In genomic region chr7:65444211-65444842, GRCh38 we compare ENCODE assay signal across 38 cellular contexts.
"Had no signal": no experiment of that assay in that cellular context is flagged by ENCODE, and none has a peak within 500 bp of the region (broad histone marks: within the 10 kb centered on the region; RNA-seq: fewer than 3 reads in every experiment).

No MANE protein-coding gene starts in this region.

- H3K27me3 ChIP-seq: adrenal gland, breast epithelium, cardiac muscle cell had no signal

- H3K36me3 Mint-ChIP-seq: activated CD4-positive, alpha-beta memory T cell treated with anti-CD3 and anti-CD28 coated beads for 36 hours; activated naive CD4-positive, alpha-beta T cell treated with anti-CD3 and anti-CD28 coated beads, Interleukin-2, amount 50 U/mL, for 72 hours; activated naive CD8-positive, alpha-beta T cell treated with anti-CD3 and anti-CD28 coated beads for 36 hours; brain had no signal

- H3K27ac ChIP-seq: adrenal gland, breast epithelium, cardiac muscle cell, VCaP had no signal

- H3K4me1 Mint-ChIP-seq: activated CD4-positive, alpha-beta T cell treated with anti-CD3 and anti-CD28 coated beads, Interleukin-2, amount 10 ng/mL, durations not matched to agents 24 days and 14 days; activated T-helper 17 cell treated with anti-CD3 and anti-CD28 coated beads, Interleukin-2, amount 50 U/mL, for 72 hours; brain had no signal

- H3K9me3 Mint-ChIP-seq: activated CD4-positive, alpha-beta memory T cell treated with anti-CD3 and anti-CD28 coated beads for 36 hours; activated CD8-positive, alpha-beta T cell treated with anti-CD3 and anti-CD28 coated beads for 36 hours; activated naive CD4-positive, alpha-beta T cell treated with anti-CD3 and anti-CD28 coated beads for 36 hours; activated T-helper 17 cell treated with anti-CD3 and anti-CD28 coated beads, Interleukin-2, amount 50 U/mL, for 72 hours had no signal

- H3K27me3 Mint-ChIP-seq: activated B cell treated with CpG ODN at 0.5 μM for 24 hours; activated CD4-positive, alpha-beta T cell treated with anti-CD3 and anti-CD28 coated beads, Interleukin-2, amount 10 ng/mL, durations not matched to agents 24 days and 14 days; activated naive CD8-positive, alpha-beta T cell treated with anti-CD3 and anti-CD28 coated beads for 36 hours; activated T-helper 17 cell treated with anti-CD3 and anti-CD28 coated beads, Interleukin-2, amount 50 U/mL, for 72 hours; brain had no signal

- H3K27ac Mint-ChIP-seq: activated B cell treated with CpG ODN at 0.5 μM for 24 hours; activated CD4-positive, alpha-beta memory T cell treated with anti-CD3 and anti-CD28 coated beads for 36 hours; activated CD4-positive, alpha-beta T cell treated with anti-CD3 and anti-CD28 coated beads, Interleukin-2, amount 10 ng/mL, durations not matched to agents 24 days and 14 days; activated CD8-positive, alpha-beta T cell treated with anti-CD3 and anti-CD28 coated beads for 36 hours; activated naive CD4-positive, alpha-beta T cell treated with anti-CD3 and anti-CD28 coated beads for 36 hours; activated naive CD4-positive, alpha-beta T cell treated with anti-CD3 and anti-CD28 coated beads, Interleukin-2, amount 50 U/mL, for 72 hours; activated naive CD8-positive, alpha-beta T cell treated with anti-CD3 and anti-CD28 coated beads for 36 hours; activated T-cell treated with anti-CD3 and anti-CD28 coated beads, Interleukin-2, amount 50 U/mL, for 72 hours; activated T-helper 1 cell treated with anti-CD3 and anti-CD28 coated beads, Interleukin-12 subunit alpha, Interleukin-12 subunit beta, Interleukin-2, Interleukin-4 antibody, amounts not matched to agents 30 ng/mL and 10 ng/mL and 1 ng/mL, durations not matched to agents 14 hours and 24 hours and 36 hours; activated T-helper 17 cell treated with anti-CD3 and anti-CD28 coated beads, Interleukin-2, amount 50 U/mL, for 72 hours; brain; T-helper 1 cell treated with Interleukin-12 subunit alpha and Interleukin-12 subunit beta and Interleukin-4 antibody, amounts not matched to agents 30 μg/mL and 1 μg/mL, for 36 hours; T-helper 2 cell treated with Interferon-gamma antibody and Interleukin-4, amounts not matched to agents 5 μg/mL and 100 μg/mL, for 36 hours had no signal

- DNase-seq: activated B cell treated with CpG ODN at 0.5 μM for 24 hours; activated CD4-positive, alpha-beta memory T cell treated with anti-CD3 and anti-CD28 coated beads for 36 hours; activated CD4-positive, alpha-beta T cell treated with anti-CD3 and anti-CD28 coated beads for 4 hours; activated CD4-positive, alpha-beta T cell treated with anti-CD3 and anti-CD28 coated beads, Interleukin-2, amount 10 ng/mL, durations not matched to agents 24 days and 14 days; activated CD4-positive, alpha-beta T cell treated with anti-CD3 and anti-CD28 coated beads, Interleukin-2, amount 50 U/mL, for 1 hour; activated CD4-positive, alpha-beta T cell treated with anti-CD3 and anti-CD28 coated beads, Interleukin-2, amount 50 U/mL, for 4 hours; activated CD4-positive, CD25-positive, alpha-beta regulatory T cell treated with anti-CD3 and anti-CD28 coated beads, Interleukin-2, amount 50 U/mL, for 72 hours; activated CD8-positive, alpha-beta memory T cell treated with anti-CD3 and anti-CD28 coated beads, Interleukin-2, amount 50 U/mL, for 4 hours; activated CD8-positive, alpha-beta T cell treated with anti-CD3 and anti-CD28 coated beads for 36 hours; activated effector memory CD4-positive, alpha-beta T cell treated with anti-CD3 and anti-CD28 coated beads, Interleukin-2, amount 50 U/mL, for 16 hours; activated gamma-delta T cell treated with Interleukin-2 at 50 U/mL for 16 hours; activated naive CD4-positive, alpha-beta T cell; activated naive CD4-positive, alpha-beta T cell treated with anti-CD3 and anti-CD28 coated beads for 36 hours; activated naive CD4-positive, alpha-beta T cell treated with anti-CD3 and anti-CD28 coated beads, Interleukin-2, amount 50 U/mL, for 16 hours; activated naive CD8-positive, alpha-beta T cell treated with anti-CD3 and anti-CD28 coated beads for 36 hours; activated T-cell treated with anti-CD3 and anti-CD28 coated beads for 4 hours; activated T-cell treated with anti-CD3 and anti-CD28 coated beads, Interleukin-2, amount 50 U/mL, for 1 hour; activated T-cell treated with anti-CD3 and anti-CD28 coated beads, Interleukin-2, amount 50 U/mL, for 4 hours; activated T-cell treated with anti-CD3 and anti-CD28 coated beads, Interleukin-2, amount 50 U/mL, for 72 hours; adrenal gland; amniotic stem cell; aorta; caudate nucleus; cerebellar nuclear complex; T-helper 1 cell; T-helper 2 cell; T-helper 9 cell had no signal

- H3K4me3 Mint-ChIP-seq: activated B cell treated with CpG ODN at 0.5 μM for 24 hours; activated CD4-positive, alpha-beta memory T cell treated with anti-CD3 and anti-CD28 coated beads for 36 hours; activated CD4-positive, alpha-beta T cell treated with anti-CD3 and anti-CD28 coated beads, Interleukin-2, amount 10 ng/mL, durations not matched to agents 24 days and 14 days; activated CD8-positive, alpha-beta T cell treated with anti-CD3 and anti-CD28 coated beads for 36 hours; activated naive CD4-positive, alpha-beta T cell treated with anti-CD3 and anti-CD28 coated beads for 36 hours; activated naive CD8-positive, alpha-beta T cell treated with anti-CD3 and anti-CD28 coated beads for 36 hours; activated T-cell treated with anti-CD3 and anti-CD28 coated beads, Interleukin-2, amount 50 U/mL, for 4 hours; activated T-cell treated with anti-CD3 and anti-CD28 coated beads, Interleukin-2, amount 50 U/mL, for 72 hours; activated T-helper 1 cell treated with anti-CD3 and anti-CD28 coated beads, Interleukin-12 subunit alpha, Interleukin-12 subunit beta, Interleukin-2, Interleukin-4 antibody, amounts not matched to agents 30 ng/mL and 10 ng/mL and 1 ng/mL, durations not matched to agents 14 hours and 24 hours and 36 hours; activated T-helper 17 cell treated with anti-CD3 and anti-CD28 coated beads, Interleukin-2, amount 50 U/mL, for 72 hours; brain; central memory CD8-positive, alpha-beta T cell; T-helper 1 cell treated with Interleukin-12 subunit alpha and Interleukin-12 subunit beta and Interleukin-4 antibody, amounts not matched to agents 30 μg/mL and 1 μg/mL, for 36 hours; T-helper 2 cell treated with Interferon-gamma antibody and Interleukin-4, amounts not matched to agents 5 μg/mL and 100 μg/mL, for 36 hours had no signal

- FAIRE-seq: TTC549 had no signal

- ATAC-seq: activated CD8-positive, alpha-beta T cell treated with anti-CD3 and anti-CD28 coated beads for 36 hours; activated naive CD4-positive, alpha-beta T cell treated with anti-CD3 and anti-CD28 coated beads, Interleukin-2, amount 50 U/mL, for 72 hours; activated T-cell treated with anti-CD3 and anti-CD28 coated beads, Interleukin-2, amount 50 U/mL, for 4 hours; activated T-cell treated with anti-CD3 and anti-CD28 coated beads, Interleukin-2, amount 50 U/mL, for 72 hours; activated T-helper 17 cell treated with anti-CD3 and anti-CD28 coated beads, Interleukin-2, amount 50 U/mL, for 72 hours had no signal

- H3K4me3 ChIP-seq: adrenal gland, breast epithelium, cardiac muscle cell had no signal

- H3K36me3 ChIP-seq: adrenal gland, breast epithelium, cardiac muscle cell had no signal

- H3K4me1 ChIP-seq: adrenal gland, breast epithelium had no signal

- H3K9me3 ChIP-seq: adrenal gland had no signal
